ENCODE assay signal across 8 cellular contexts in genomic region chr9:137550958-137551655, GRCh38. TPM values are rescaled to one million over a fixed set of nuclear protein-coding genes. Genes with fewer than 3 reads are reported as not detected.
DNase-seq lines count a peak whose midpoint lies in the region; ATAC-seq, FAIRE-seq and TF ChIP-seq lines count a peak whose summit lies in the region.

No MANE protein-coding gene starts in this region.

- peak; percentile 52 for ATAC-seq in GM19438 (IDR thresholded peaks at IDR 0.05; ENCODE audit: low read depth, unreplicated experiment)
- peak; percentile 33 for ATAC-seq in HG03457 (IDR thresholded peaks at IDR 0.05; ENCODE audit: unreplicated experiment)

- DNase-seq in D721Med (ENCODE audit: insufficient read length, low spot score) (peak; percentile 86), NCI-H748 treated with DMSO at 0.1 percent for 48 hours (lab: John Stamatoyannopoulos, UW) (peak; percentile 40), iPS-NIHi11 (ENCODE audit: low spot score) (peak; percentile 97), smooth muscle cell (lab: John Stamatoyannopoulos, UW; ENCODE audit: unreplicated experiment) (no peak), mesenteric fat pad (ENCODE audit: low spot score) (no peak)

- TF ChIP-seq CTCF in D721Med (IDR thresholded peaks at IDR 0.05; ENCODE audit: insufficient read depth, missing control alignments) (peak; percentile 39), smooth muscle cell (IDR thresholded peaks at IDR 0.05; ENCODE audit: borderline replicate concordance, insufficient read depth, poor library complexity, severe bottlenecking) (peak; percentile 42)

- FAIRE-seq in D721Med (lab: Jason Lieb, UNC) = no peak

- peak overlapping the region; percentile 92 for H3K4me2 ChIP-seq in smooth muscle cell

- WGBS in smooth muscle cell (ENCODE audit: low lambda C conversion rate) = under 1% methylated on average over 39 of the region's 61 CpGs

- peaks cover 3% of the 10 kb centered on the region for H3K4me1 ChIP-seq in smooth muscle cell (ENCODE audit: low read depth)

- no peaks in the 10 kb centered on the region for H3K36me3 ChIP-seq in smooth muscle cell (ENCODE audit: low read depth)

- H2AFZ ChIP-seq in smooth muscle cell (ENCODE audit: low read depth) = no peak overlapping the region

- no peaks in the 10 kb centered on the region for H3K9me3 ChIP-seq in smooth muscle cell (replicated peaks; ENCODE audit: low read depth)

- peaks cover 17% of the 10 kb centered on the region for H3F3A ChIP-seq in smooth muscle cell (ENCODE audit: low read depth)

- peak overlapping the region; percentile 88 for H3K4me3 ChIP-seq in smooth muscle cell

- H3K27ac ChIP-seq in angular gyrus (ENCODE audit: low read depth, low read length) = peak overlapping the region; percentile 67
- peak overlapping the region; percentile 53 for H3K27ac ChIP-seq in smooth muscle cell (ENCODE audit: low read depth)

- H3K79me2 ChIP-seq in smooth muscle cell (ENCODE audit: low read depth) = no peaks in the 10 kb centered on the region

- H3K9ac ChIP-seq in smooth muscle cell (ENCODE audit: low read depth) = peak overlapping the region; percentile 71

- no peaks in the 10 kb centered on the region for H4K20me1 ChIP-seq in smooth muscle cell (ENCODE audit: low read depth)

- no peaks in the 10 kb centered on the region for H3K27me3 ChIP-seq in smooth muscle cell (ENCODE audit: low read depth)

RNA-seq across cellular contexts. Expression of gene MRPL41, which starts 0.6 kb away (rescaled TPM):
- total RNA-seq in smooth muscle cell = 33.5 and 42.9 TPM in 2 replicates
- polyA plus RNA-seq in smooth muscle cell = 83.2 and 85.7 TPM in 2 replicates
- total RNA-seq in mesenteric fat pad = 81.6 TPM

RNA-seq across cellular contexts. Expression of gene PNPLA7, which starts 0.9 kb away (rescaled TPM):
- 0.67 TPM in 1 of 2 replicates, not detected in the other for total RNA-seq in smooth muscle cell
- polyA plus RNA-seq in smooth muscle cell = 0.46 and 1.1 TPM in 2 replicates
- total RNA-seq in mesenteric fat pad = 32.1 TPM

RNA-seq across cellular contexts. Expression of gene DPH7, which starts 27.6 kb away (rescaled TPM):
- total RNA-seq in smooth muscle cell = 14.1 and 18.2 TPM in 2 replicates
- 21.8 and 29.0 TPM in 2 replicates for polyA plus RNA-seq in smooth muscle cell
- 17.6 TPM for total RNA-seq in mesenteric fat pad

RNA-seq across cellular contexts. Expression of gene ZMYND19, which starts 39.2 kb away (rescaled TPM):
- total RNA-seq in smooth muscle cell = 13.5 and 16.6 TPM in 2 replicates
- 37.8 and 41.8 TPM in 2 replicates for polyA plus RNA-seq in smooth muscle cell
- 18.6 TPM for total RNA-seq in mesenteric fat pad

RNA-seq across cellular contexts. Expression of gene ARRDC1, which starts 54.4 kb away (rescaled TPM):
- total RNA-seq in smooth muscle cell (10.0 and 18.7 TPM in 2 replicates), mesenteric fat pad (22.4 TPM)
- polyA plus RNA-seq in smooth muscle cell = 16.7 and 36.3 TPM in 2 replicates

Comparison
In these comparisons a context has a peak if more than half of its experiments do, and no peak if none do; other contexts are left out.
1. DNase-seq: peak in D721Med (single experiment), NCI-H748 treated with DMSO at 0.1 percent for 48 hours (single experiment) and iPS-NIHi11 (single experiment); none in smooth muscle cell (single experiment) and mesenteric fat pad (single experiment).
2. RNA of gene PNPLA7, which starts 0.9 kb away (total RNA-seq): 32.1 TPM in mesenteric fat pad (single experiment); 0.67 TPM in smooth muscle cell; every median in the first group is over 10 times any median in the second.